35 cellular contexts compared by ENCODE assay signal in genomic region chr6:25157842-25158241, GRCh38.
"Had no signal": no experiment of that assay in that cellular context is flagged by ENCODE, and none has a peak within 500 bp of the region (broad histone marks: within the 10 kb centered on the region; RNA-seq: fewer than 3 reads in every experiment).

No MANE protein-coding gene starts in this region.

- ATAC-seq: activated CD8-positive, alpha-beta T cell treated with anti-CD3 and anti-CD28 coated beads for 36 hours; activated naive CD4-positive, alpha-beta T cell treated with anti-CD3 and anti-CD28 coated beads, Interleukin-2, amount 50 U/mL, for 72 hours; activated T-cell treated with anti-CD3 and anti-CD28 coated beads, Interleukin-2, amount 50 U/mL, for 4 hours; activated T-cell treated with anti-CD3 and anti-CD28 coated beads, Interleukin-2, amount 50 U/mL, for 72 hours; activated T-helper 17 cell treated with anti-CD3 and anti-CD28 coated beads, Interleukin-2, amount 50 U/mL, for 72 hours; body of pancreas had no signal

- H3K36me3 ChIP-seq: adrenal gland, brain microvascular endothelial cell, breast epithelium had no signal

- H3K4me3 Mint-ChIP-seq: activated B cell treated with CpG ODN at 0.5 μM for 24 hours; activated CD4-positive, alpha-beta memory T cell treated with anti-CD3 and anti-CD28 coated beads for 36 hours; activated CD4-positive, alpha-beta T cell treated with anti-CD3 and anti-CD28 coated beads, Interleukin-2, amount 10 ng/mL, durations not matched to agents 24 days and 14 days; activated CD8-positive, alpha-beta T cell treated with anti-CD3 and anti-CD28 coated beads for 36 hours; activated naive CD4-positive, alpha-beta T cell treated with anti-CD3 and anti-CD28 coated beads, Interleukin-2, amount 10 ng/mL, durations not matched to agents 7 days and 5 days; activated naive CD8-positive, alpha-beta T cell treated with anti-CD3 and anti-CD28 coated beads for 36 hours; activated T-cell treated with anti-CD3 and anti-CD28 coated beads, Interleukin-2, amount 50 U/mL, for 4 hours; activated T-cell treated with anti-CD3 and anti-CD28 coated beads, Interleukin-2, amount 50 U/mL, for 72 hours; activated T-helper 1 cell treated with anti-CD3 and anti-CD28 coated beads, Interleukin-12 subunit alpha, Interleukin-12 subunit beta, Interleukin-2, Interleukin-4 antibody, amounts not matched to agents 30 ng/mL and 10 ng/mL and 1 ng/mL, durations not matched to agents 14 hours and 24 hours and 36 hours; activated T-helper 17 cell treated with anti-CD3 and anti-CD28 coated beads, Interleukin-2, amount 50 U/mL, for 72 hours; T-helper 1 cell treated with Interleukin-12 subunit alpha and Interleukin-12 subunit beta and Interleukin-4 antibody, amounts not matched to agents 30 μg/mL and 1 μg/mL, for 36 hours; T-helper 2 cell treated with Interferon-gamma antibody and Interleukin-4, amounts not matched to agents 5 μg/mL and 100 μg/mL, for 36 hours had no signal

- H3K4me3 ChIP-seq: adrenal gland, body of pancreas, breast epithelium had no signal

- FAIRE-seq: astrocyte, TTC549 had no signal

- H3K9me3 ChIP-seq: adrenal gland had no signal

- H3K4me1 ChIP-seq: adrenal gland, breast epithelium had no signal

- DNase-seq: activated B cell treated with CpG ODN at 0.5 μM for 24 hours; activated CD4-positive, alpha-beta memory T cell treated with anti-CD3 and anti-CD28 coated beads for 36 hours; activated CD4-positive, alpha-beta T cell treated with anti-CD3 and anti-CD28 coated beads for 4 hours; activated CD4-positive, alpha-beta T cell treated with anti-CD3 and anti-CD28 coated beads, Interleukin-2, amount 10 ng/mL, durations not matched to agents 24 days and 14 days; activated CD4-positive, alpha-beta T cell treated with anti-CD3 and anti-CD28 coated beads, Interleukin-2, amount 50 U/mL, for 1 hour; activated CD4-positive, alpha-beta T cell treated with anti-CD3 and anti-CD28 coated beads, Interleukin-2, amount 50 U/mL, for 4 hours; activated CD4-positive, CD25-positive, alpha-beta regulatory T cell treated with anti-CD3 and anti-CD28 coated beads, Interleukin-2, amount 50 U/mL, for 72 hours; activated CD8-positive, alpha-beta memory T cell treated with anti-CD3 and anti-CD28 coated beads, Interleukin-2, amount 50 U/mL, for 4 hours; activated CD8-positive, alpha-beta T cell treated with anti-CD3 and anti-CD28 coated beads for 36 hours; activated effector memory CD4-positive, alpha-beta T cell treated with anti-CD3 and anti-CD28 coated beads, Interleukin-2, amount 50 U/mL, for 16 hours; activated gamma-delta T cell treated with Interleukin-2 at 50 U/mL for 16 hours; activated naive CD4-positive, alpha-beta T cell; activated naive CD4-positive, alpha-beta T cell treated with anti-CD3 and anti-CD28 coated beads, Interleukin-2, amount 10 ng/mL, durations not matched to agents 7 days and 5 days; activated naive CD8-positive, alpha-beta T cell treated with anti-CD3 and anti-CD28 coated beads for 36 hours; activated T-cell treated with anti-CD3 and anti-CD28 coated beads for 4 hours; activated T-cell treated with anti-CD3 and anti-CD28 coated beads, Interleukin-2, amount 50 U/mL, for 1 hour; activated T-cell treated with anti-CD3 and anti-CD28 coated beads, Interleukin-2, amount 50 U/mL, for 4 hours; activated T-cell treated with anti-CD3 and anti-CD28 coated beads, Interleukin-2, amount 50 U/mL, for 72 hours; adrenal gland; amniotic stem cell; aorta; body of pancreas; brain microvascular endothelial cell; central memory CD4-positive, alpha-beta T cell; T-helper 2 cell; T-helper 9 cell had no signal

- H3K27ac Mint-ChIP-seq: activated B cell treated with CpG ODN at 0.5 μM for 24 hours; activated CD4-positive, alpha-beta memory T cell treated with anti-CD3 and anti-CD28 coated beads for 36 hours; activated CD4-positive, alpha-beta T cell treated with anti-CD3 and anti-CD28 coated beads, Interleukin-2, amount 10 ng/mL, durations not matched to agents 24 days and 14 days; activated CD8-positive, alpha-beta T cell treated with anti-CD3 and anti-CD28 coated beads for 36 hours; activated naive CD4-positive, alpha-beta T cell treated with anti-CD3 and anti-CD28 coated beads, Interleukin-2, amount 10 ng/mL, durations not matched to agents 7 days and 5 days; activated naive CD4-positive, alpha-beta T cell treated with anti-CD3 and anti-CD28 coated beads, Interleukin-2, amount 50 U/mL, for 72 hours; activated naive CD8-positive, alpha-beta T cell treated with anti-CD3 and anti-CD28 coated beads for 36 hours; activated T-cell treated with anti-CD3 and anti-CD28 coated beads, Interleukin-2, amount 50 U/mL, for 72 hours; activated T-helper 1 cell treated with anti-CD3 and anti-CD28 coated beads, Interleukin-12 subunit alpha, Interleukin-12 subunit beta, Interleukin-2, Interleukin-4 antibody, amounts not matched to agents 30 ng/mL and 10 ng/mL and 1 ng/mL, durations not matched to agents 14 hours and 24 hours and 36 hours; activated T-helper 17 cell treated with anti-CD3 and anti-CD28 coated beads, Interleukin-2, amount 50 U/mL, for 72 hours; T-helper 1 cell treated with Interleukin-12 subunit alpha and Interleukin-12 subunit beta and Interleukin-4 antibody, amounts not matched to agents 30 μg/mL and 1 μg/mL, for 36 hours; T-helper 2 cell treated with Interferon-gamma antibody and Interleukin-4, amounts not matched to agents 5 μg/mL and 100 μg/mL, for 36 hours had no signal

- H3K27ac ChIP-seq: adrenal gland, body of pancreas, brain microvascular endothelial cell, breast epithelium, VCaP had no signal

- H3K27me3 ChIP-seq: adrenal gland, body of pancreas, brain microvascular endothelial cell, breast epithelium had no signal

- H3K27me3 Mint-ChIP-seq: activated B cell treated with CpG ODN at 0.5 μM for 24 hours; activated CD4-positive, alpha-beta memory T cell treated with anti-CD3 and anti-CD28 coated beads for 36 hours; activated CD4-positive, alpha-beta T cell treated with anti-CD3 and anti-CD28 coated beads, Interleukin-2, amount 10 ng/mL, durations not matched to agents 24 days and 14 days; activated CD8-positive, alpha-beta T cell treated with anti-CD3 and anti-CD28 coated beads for 36 hours; activated naive CD4-positive, alpha-beta T cell treated with anti-CD3 and anti-CD28 coated beads, Interleukin-2, amount 10 ng/mL, durations not matched to agents 7 days and 5 days; activated naive CD8-positive, alpha-beta T cell treated with anti-CD3 and anti-CD28 coated beads for 36 hours had no signal

- H3K4me1 Mint-ChIP-seq: activated T-helper 17 cell treated with anti-CD3 and anti-CD28 coated beads, Interleukin-2, amount 50 U/mL, for 72 hours had no signal
